8 cellular contexts compared by ENCODE assay signal in genomic region chr14:52043690-52044089, GRCh38. TPM values are rescaled to one million over a fixed set of nuclear protein-coding genes. Genes with fewer than 3 reads are reported as not detected.
A peak's percentile ranks its signal among the peaks of the same experiment; 100 is the strongest.
DNase-seq lines count a peak whose midpoint lies in the region; ATAC-seq, FAIRE-seq and TF ChIP-seq lines count a peak whose summit lies in the region.

No MANE protein-coding gene starts in this region.

- intact Hi-C loops in posterior vena cava (cut with DNase I), result no loop called here

- H3K4me3 ChIP-seq in astrocyte of the cerebellum (ENCODE audit: low read depth, low read length), result no peak overlapping the region

- H3K27ac Mint-ChIP-seq in memory B cell, result no peak overlapping the region

- H3K4me1 Mint-ChIP-seq in memory B cell, result peaks cover 3% of the 10 kb centered on the region

- FAIRE-seq in RCC 7860 (lab: Jason Lieb, UNC), result no peak

- H3K4me3 Mint-ChIP-seq in memory B cell, result no peak overlapping the region

- no peaks in the 10 kb centered on the region for H3K36me3 Mint-ChIP-seq in memory B cell

- peak; percentile 5 for DNase-seq in RCC 7860 (ENCODE audit: low spot score)
- no peak for DNase-seq in astrocyte of the cerebellum (ENCODE audit: low read depth)
- DNase-seq in memory B cell (ENCODE audit: low spot score in 2 of 2), result peak; percentile 3 to 20
- no peak for DNase-seq in posterior vena cava (ENCODE audit: low spot score)

- ATAC-seq in memory B cell (ENCODE audit: low read depth) (peak; percentile 27), HG03108 (IDR thresholded peaks at IDR 0.05; ENCODE audit: unreplicated experiment) (no peak), GM21529 (IDR thresholded peaks at IDR 0.05; ENCODE audit: unreplicated experiment) (no peak)

- H3K9me3 Mint-ChIP-seq in memory B cell, result no peaks in the 10 kb centered on the region

- in situ Hi-C loops in astrocyte of the cerebellum (cut with HindIII; ENCODE audit: low sequenced_read_pairs), result no loop called here

- no peak overlapping the region for H3K27ac ChIP-seq in 22Rv1

- H3K27me3 Mint-ChIP-seq in memory B cell, result peaks cover 20% of the 10 kb centered on the region

- TF ChIP-seq CTCF in 22Rv1 (IDR thresholded peaks at IDR 0.05) (peak; percentile 79), GM12874 (IDR thresholded peaks at IDR 0.05; ENCODE audit: insufficient read depth, low read depth, low read length) (peak; percentile 79), astrocyte of the cerebellum (IDR thresholded peaks at IDR 0.05; ENCODE audit: low read depth, low read length, missing control alignments) (peak; percentile 52)

RNA-seq across cellular contexts. Expression of gene NID2, which starts 25.2 kb away (rescaled TPM):
- 10 to 100 TPM; 49.8 to 56.9 TPM for total RNA-seq in posterior vena cava

RNA-seq across cellular contexts. Expression of gene RTRAF, which starts 54.3 kb away (rescaled TPM):
- total RNA-seq in posterior vena cava, result 100 to 1,000 TPM; 128 to 131 TPM

Comparison
In these comparisons a context has a peak if more than half of its experiments do, and no peak if none do; other contexts are left out.
1. DNase-seq: peak in RCC 7860 (single experiment) and memory B cell (2 of 2); none in astrocyte of the cerebellum (single experiment) and posterior vena cava (single experiment).
2. Peak in every context shown above with its lines, with median percentiles within 50 percentile points of each other: CTCF ChIP-seq.